ENCODE assay signal across 1 cellular context in genomic region chr14:72906316-72906715, GRCh38.
TF ChIP-seq lines count a peak whose summit lies in the region.

No MANE protein-coding gene starts in this region.

TF ChIP-seq in SK-N-SH, 30 proteins besides CTCF, POLR2A, EP300 and RAD21 (continued from another document):
- TF ChIP-seq TEAD4 (IDR thresholded peaks at IDR 0.05; ENCODE audit: borderline replicate concordance, insufficient read depth) = peak; percentile 52; the same call in 1 of the 2 replicates
